Comparison of ENCODE assay signal across 8 cellular contexts in the genomic region with DNA sequence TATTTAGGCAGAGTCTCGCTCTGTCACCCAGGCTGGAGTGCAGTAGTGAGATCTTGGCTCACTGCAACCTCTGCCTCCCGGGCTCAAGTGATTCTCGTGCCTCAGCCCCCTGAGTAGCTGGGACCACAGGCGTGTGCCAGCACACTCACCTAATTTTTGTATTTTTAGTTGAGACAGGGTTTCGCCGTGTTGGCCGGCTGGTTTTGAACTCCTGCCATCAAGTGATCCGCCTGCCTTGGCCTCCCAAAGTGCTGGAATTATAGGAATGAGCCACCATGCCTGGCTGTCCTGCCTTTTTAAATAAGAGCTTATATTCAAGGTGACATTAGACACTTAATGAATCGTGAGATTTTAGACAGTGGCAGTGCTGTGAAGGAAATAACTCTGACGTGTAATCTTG. TPM values are rescaled to one million over a fixed set of nuclear protein-coding genes. Genes with fewer than 3 reads are reported as not detected.
A peak's percentile ranks its signal among the peaks of the same experiment; 100 is the strongest.
DNase-seq lines count a peak whose midpoint lies in the region; ATAC-seq and TF ChIP-seq lines count a peak whose summit lies in the region.
"Not testable (repeated sequence)": the region's sequence is repeated elsewhere in the genome, so short reads cannot be mapped to it uniquely, and the experiment has no call there.

No MANE protein-coding gene starts in this region.

- 25% methylated on average over 10 of the region's 10 CpGs for WGBS in gastroesophageal sphincter (ENCODE audit: low coverage in 1 of 2), 2 donors
- 34% methylated on average over 10 of the region's 10 CpGs for WGBS in right cardiac atrium

- intact Hi-C loops in right cardiac atrium (cut with DNase I): not testable (repeated sequence)

- H3K9me3 ChIP-seq in SK-N-MC (ENCODE audit: low read depth, low read length); gastroesophageal sphincter; right cardiac atrium (ENCODE audit: control insufficient read depth, low read length); parathyroid adenoma (ENCODE audit: control insufficient read depth, low read length): not testable (repeated sequence)

- H2AFZ ChIP-seq in ACC112 (ENCODE audit: low read length, unreplicated experiment); parathyroid adenoma: not testable (repeated sequence)

- not testable (repeated sequence) for TF ChIP-seq POLR2A in gastroesophageal sphincter (IDR thresholded peaks at IDR 0.05)

- not testable (repeated sequence) for H3K4me2 ChIP-seq in parathyroid adenoma (ENCODE audit: low read length)

- not testable (repeated sequence) for TF ChIP-seq EP300 in gastroesophageal sphincter (IDR thresholded peaks at IDR 0.05)

- H3K4me3 ChIP-seq in ACC112 (ENCODE audit: low read depth, low read length); SK-N-MC; gastroesophageal sphincter; right cardiac atrium (ENCODE audit: low read length); parathyroid adenoma (ENCODE audit: low read depth, low read length): not testable (repeated sequence)

- not testable (repeated sequence) for H3K9ac ChIP-seq in SK-N-MC (ENCODE audit: insufficient read length); parathyroid adenoma

- H3K36me3 ChIP-seq in ACC112 (ENCODE audit: insufficient read depth, low read length): peaks cover 28% of the 10 kb centered on the region; the same call in 1 of the 2 replicates
- H3K36me3 ChIP-seq in SK-N-MC (ENCODE audit: insufficient read depth, low read length): peaks cover 45% of the 10 kb centered on the region
- peaks cover 0 to 38% of the 10 kb centered on the region in 2 donors for H3K36me3 ChIP-seq in gastroesophageal sphincter
- H3K36me3 ChIP-seq in parathyroid adenoma (ENCODE audit: control insufficient read depth, insufficient read depth, low read length): not testable (repeated sequence)

- H3K27ac ChIP-seq in ACC112 (ENCODE audit: low read depth, low read length) (peak overlapping the region; percentile 16; the same call in 1 of the 2 replicates), SK-N-MC (peak overlapping the region; percentile 63; the same call in 1 of the 2 replicates), cingulate gyrus (ENCODE audit: low read depth, low read length) (peak overlapping the region; percentile 75), gastroesophageal sphincter (peak overlapping the region in 3 of 4 donors; percentile 66 to 73 (median 67)), right cardiac atrium (ENCODE audit: low read length) (peak overlapping the region; percentile 67), parathyroid adenoma (peak overlapping the region; percentile 56), substantia nigra (ENCODE audit: low read depth, low read length, poor library complexity, severe bottlenecking) (peak overlapping the region; percentile 66)

- H3K27me3 ChIP-seq in ACC112 (ENCODE audit: insufficient read depth, low read length); gastroesophageal sphincter; right cardiac atrium (ENCODE audit: control insufficient read depth, insufficient read depth); parathyroid adenoma (ENCODE audit: control insufficient read depth, insufficient read depth, low read length): not testable (repeated sequence)

- DNase-seq in SK-N-MC (ENCODE audit: low read depth, low spot score); right cardiac atrium: not testable (repeated sequence)
- DNase-seq in astrocyte of the hippocampus (ENCODE audit: low read depth, low spot score): peak; percentile 83
- DNase-seq in substantia nigra (lab: John Stamatoyannopoulos, UW): peak in 1 of 49 donors; percentile 52

- H3K79me2 ChIP-seq in ACC112 (ENCODE audit: control insufficient read depth, insufficient read depth, low read length, unreplicated experiment) (peaks cover 81% of the 10 kb centered on the region), parathyroid adenoma (peaks cover 31% of the 10 kb centered on the region)

- ATAC-seq in gastroesophageal sphincter: not testable (repeated sequence)
- peak; percentile 18 to 30 for ATAC-seq in right cardiac atrium

- not testable (repeated sequence) for TF ChIP-seq CTCF in gastroesophageal sphincter (IDR thresholded peaks at IDR 0.05); parathyroid adenoma (IDR thresholded peaks at IDR 0.05)

- H3K4me1 ChIP-seq in ACC112 (ENCODE audit: control insufficient read depth, insufficient read depth, low read length, unreplicated experiment): peaks cover 41% of the 10 kb centered on the region
- H3K4me1 ChIP-seq in gastroesophageal sphincter: peaks cover 4 to 79% (median 25%) of the 10 kb centered on the region in 3 donors
- H3K4me1 ChIP-seq in right cardiac atrium (ENCODE audit: control insufficient read depth, insufficient read depth, low read length); parathyroid adenoma: not testable (repeated sequence)

RNA-seq across cellular contexts. Expression of a gene that starts 24.3 kb away (rescaled TPM):
- total RNA-seq in gastroesophageal sphincter (100 to 1,000 TPM; 275 to 390 (median 339) TPM), right cardiac atrium (100 to 1,000 TPM; 110 to 137 (median 129) TPM)
- polyA plus RNA-seq in right cardiac atrium: 112 TPM

Comparison
In these comparisons a context has a peak if more than half of its experiments do, and no peak if none do; other contexts are left out.
1. H3K27ac ChIP-seq: peak in every context shown above with its lines; median percentile 75 in cingulate gyrus; 67 in gastroesophageal sphincter; 67 in right cardiac atrium; 66 in substantia nigra; 63 in SK-N-MC; 56 in parathyroid adenoma; 16 in ACC112.